20 cellular contexts compared by ENCODE assay signal in the genomic region with DNA sequence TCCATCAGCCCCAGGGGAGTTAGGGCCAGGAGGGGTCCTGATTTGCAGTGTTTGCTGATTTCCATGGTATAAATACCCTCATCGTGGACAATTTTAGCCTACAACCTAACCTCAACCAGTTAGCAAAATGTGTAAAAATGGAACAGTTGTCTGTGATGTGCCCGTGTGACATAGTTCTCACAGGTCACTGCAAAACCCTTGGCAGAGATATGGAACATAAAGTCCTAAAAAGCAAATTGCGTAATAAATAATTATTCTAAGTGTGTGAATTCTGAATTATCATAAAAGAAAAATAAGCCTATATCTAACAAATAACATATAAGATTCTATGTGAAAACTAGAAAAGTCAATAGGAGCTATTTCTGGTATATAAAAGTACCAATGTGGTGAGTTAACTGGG.
"Had no signal": no experiment of that assay in that cellular context is flagged by ENCODE, and none has a peak within 500 bp of the region (broad histone marks: within the 10 kb centered on the region; RNA-seq: fewer than 3 reads in every experiment).

No MANE protein-coding gene starts in this region.

- H3K27ac ChIP-seq: gastrocnemius medialis, transverse colon had no signal

- H3K4me3 Mint-ChIP-seq: activated CD4-positive, alpha-beta T cell treated with anti-CD3 and anti-CD28 coated beads, Interleukin-2, amount 10 ng/mL, durations not matched to agents 24 days and 14 days; activated T-helper 1 cell treated with anti-CD3 and anti-CD28 coated beads, Interleukin-12 subunit alpha, Interleukin-12 subunit beta, Interleukin-2, Interleukin-4 antibody, amounts not matched to agents 30 ng/mL and 10 ng/mL and 1 ng/mL, durations not matched to agents 14 hours and 24 hours and 36 hours; natural killer cell treated with Interleukin-12 subunit alpha and Interleukin-12 subunit beta and Interleukin-15 and Interleukin-18, amount 100 ng/mL, for 72 hours; T-helper 2 cell treated with Interferon-gamma antibody and Interleukin-4, amounts not matched to agents 5 μg/mL and 100 μg/mL, for 36 hours had no signal

- H3K4me3 ChIP-seq: gastrocnemius medialis, skin epidermis, transverse colon had no signal

- DNase-seq: activated CD4-positive, alpha-beta T cell treated with anti-CD3 and anti-CD28 coated beads, Interleukin-2, amount 10 ng/mL, durations not matched to agents 24 days and 14 days; activated CD4-positive, CD25-positive, alpha-beta regulatory T cell; activated CD8-positive, alpha-beta memory T cell treated with anti-CD3 and anti-CD28 coated beads for 24 hours; activated naive CD4-positive, alpha-beta T cell treated with Interleukin-2 at 50 U/mL for 16 hours; aorta; cortex of kidney; effector CD4-positive, alpha-beta T cell; gastrocnemius medialis; islet precursor cell; posterior cingulate gyrus; retina; stimulated activated CD4-positive, alpha-beta T cell treated with anti-CD3 and anti-CD28 coated beads, Interleukin-15, amount 100 ng/mL, for 24 hours; stimulated activated CD4-positive, alpha-beta T cell treated with anti-CD3 and anti-CD28 coated beads, Interleukin-4, amount 100 ng/mL, for 1 hour; stimulated activated naive CD4-positive, alpha-beta T cell; transverse colon had no signal

- H3K4me1 ChIP-seq: gastrocnemius medialis, transverse colon had no signal

- H3K9me3 Mint-ChIP-seq: activated CD4-positive, alpha-beta T cell treated with anti-CD3 and anti-CD28 coated beads, Interleukin-2, amount 10 ng/mL, durations not matched to agents 24 days and 14 days; natural killer cell treated with Interleukin-12 subunit alpha and Interleukin-12 subunit beta and Interleukin-15 and Interleukin-18, amount 100 ng/mL, for 72 hours; T-helper 2 cell treated with Interferon-gamma antibody and Interleukin-4, amounts not matched to agents 5 μg/mL and 100 μg/mL, for 36 hours had no signal

- H3K27me3 ChIP-seq: gastrocnemius medialis, transverse colon had no signal

- H3K36me3 ChIP-seq: gastrocnemius medialis, transverse colon had no signal

- H3K9me3 ChIP-seq: gastrocnemius medialis, transverse colon had no signal

- H3K36me3 Mint-ChIP-seq: natural killer cell treated with Interleukin-12 subunit alpha and Interleukin-12 subunit beta and Interleukin-15 and Interleukin-18, amount 100 ng/mL, for 72 hours had no signal

- ATAC-seq: gastrocnemius medialis; left lobe of liver; natural killer cell treated with Interleukin-12 subunit alpha and Interleukin-12 subunit beta and Interleukin-15 and Interleukin-18, amount 100 ng/mL, for 72 hours had no signal

- H3K27ac Mint-ChIP-seq: activated CD4-positive, alpha-beta T cell treated with anti-CD3 and anti-CD28 coated beads, Interleukin-2, amount 10 ng/mL, durations not matched to agents 24 days and 14 days; activated T-helper 1 cell treated with anti-CD3 and anti-CD28 coated beads, Interleukin-12 subunit alpha, Interleukin-12 subunit beta, Interleukin-2, Interleukin-4 antibody, amounts not matched to agents 30 ng/mL and 10 ng/mL and 1 ng/mL, durations not matched to agents 14 hours and 24 hours and 36 hours; natural killer cell treated with Interleukin-12 subunit alpha and Interleukin-12 subunit beta and Interleukin-15 and Interleukin-18, amount 100 ng/mL, for 72 hours; T-helper 2 cell treated with Interferon-gamma antibody and Interleukin-4, amounts not matched to agents 5 μg/mL and 100 μg/mL, for 36 hours had no signal
